Comparison of ENCODE assay signal across 8 cellular contexts in the genomic region with DNA sequence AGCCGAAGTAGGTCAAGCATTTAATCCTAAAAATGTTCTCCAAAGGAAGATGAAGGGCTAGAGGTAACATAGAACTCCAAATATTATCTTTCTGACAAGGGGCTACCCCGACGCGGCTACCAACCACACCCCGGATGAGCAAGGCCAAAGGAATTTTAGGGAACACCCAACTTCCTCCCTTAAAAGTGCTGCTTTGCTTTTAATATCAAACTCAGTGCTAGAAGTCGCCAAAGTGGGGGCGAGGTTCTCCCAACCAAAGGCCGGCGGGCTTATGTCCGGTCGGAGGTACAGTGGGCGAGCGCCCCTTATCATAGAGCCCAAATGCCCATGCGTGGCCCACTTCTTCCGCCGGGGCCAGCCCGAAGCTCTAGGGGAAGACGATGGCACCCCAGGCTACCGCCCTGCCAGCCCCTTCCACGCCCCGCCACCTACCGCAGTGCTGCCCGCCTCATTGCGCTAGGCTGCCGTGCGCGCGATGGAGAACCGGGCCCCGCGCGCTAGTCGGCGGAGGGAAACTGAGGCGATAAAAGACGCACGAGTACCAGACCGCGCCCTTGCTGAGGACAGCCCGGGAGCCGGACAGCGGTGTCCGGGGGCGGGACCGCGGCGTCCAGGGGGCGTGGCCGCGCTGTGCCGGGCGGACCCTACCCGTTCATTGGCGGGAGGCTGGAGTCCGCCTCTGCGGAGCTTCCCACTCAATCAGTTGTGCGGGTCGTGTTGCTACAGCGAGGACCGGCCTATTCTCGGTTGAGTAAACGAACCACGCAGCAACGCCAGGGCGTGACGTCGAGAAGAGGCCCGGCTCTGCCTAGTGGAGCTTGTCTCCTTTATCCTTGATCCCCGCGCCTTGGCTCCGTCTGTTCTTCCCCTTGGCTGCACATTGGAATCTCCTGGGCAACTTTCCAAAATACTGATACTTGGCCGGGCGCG. TPM values are rescaled to one million over a fixed set of nuclear protein-coding genes. Genes with fewer than 3 reads are reported as not detected.
A peak's percentile ranks its signal among the peaks of the same experiment; 100 is the strongest.
DNase-seq lines count a peak whose midpoint lies in the region; ATAC-seq and TF ChIP-seq lines count a peak whose summit lies in the region.

TSS of gene ACOT9 (minus strand) at position 584 of the 930 bp plus-strand sequence. CDS start at position 452, 132 bp downstream.

- DNase-seq in AG04449 (ENCODE audit: low read depth, low spot score) = peak; percentile 75
- peak; percentile 94 to 95 for DNase-seq in NCI-H524 (lab: John Stamatoyannopoulos, UW)
- DNase-seq in activated CD4-positive, alpha-beta T cell treated with anti-CD3 and anti-CD28 coated beads, Interleukin-2, amount 10 ng/mL, durations not matched to agents 24 days and 14 days = peak; percentile 94
- peak; percentile 92 for DNase-seq in dedifferentiated amniotic fluid mesenchymal stem cell (ENCODE audit: extremely low spot score)
- peak; percentile 91 for DNase-seq in left lobe of liver (ENCODE audit: low spot score)
- peak; percentile 69 to 74 for DNase-seq in stimulated activated CD4-positive, alpha-beta T cell treated with anti-CD3 and anti-CD28 coated beads, Interleukin-2, amount 100 ng/mL, for 24 hours

- ATAC-seq in GM18861 (IDR thresholded peaks at IDR 0.05; ENCODE audit: unreplicated experiment) (peak; percentile 90), HG03095 (IDR thresholded peaks at IDR 0.05; ENCODE audit: unreplicated experiment) (peak; percentile 89), left lobe of liver (peak; percentile 99)

- H3K4me3 Mint-ChIP-seq in activated CD4-positive, alpha-beta T cell treated with anti-CD3 and anti-CD28 coated beads, Interleukin-2, amount 10 ng/mL, durations not matched to agents 24 days and 14 days = peak within 1 kb of the TSS; percentile 93

- POLR2A ChIA-PET in AG04449 (lab: Yijun Ruan, JAX) = interaction anchor here (0.6 to 2.9 kb wide), 9 partner anchors 10 to 311 kb away, joined by 3 to 20 read pairs (median 4); partner anchors contain the start of gene SAT1

- H3K4me3 ChIP-seq in AG04449 (ENCODE audit: low read depth, low read length) = peak within 1 kb of the TSS; percentile 76

- peak within 1 kb of the TSS; percentile 91 for H3K27ac Mint-ChIP-seq in activated CD4-positive, alpha-beta T cell treated with anti-CD3 and anti-CD28 coated beads, Interleukin-2, amount 10 ng/mL, durations not matched to agents 24 days and 14 days

- intact Hi-C loops in activated CD4-positive, alpha-beta T cell treated with anti-CD3 and anti-CD28 coated beads, Interleukin-2, amount 10 ng/mL, durations not matched to agents 24 days and 14 days (cut with micrococcal nuclease) = loop anchor here (1.0 to 2.0 kb wide), 3 partner anchors 11 to 38 kb away; no protein-coding TSS in a partner anchor

- H3K36me3 Mint-ChIP-seq in activated CD4-positive, alpha-beta T cell treated with anti-CD3 and anti-CD28 coated beads, Interleukin-2, amount 10 ng/mL, durations not matched to agents 24 days and 14 days (ENCODE audit: low read depth) = peaks cover 2% of the 10 kb centered on the region

- peaks cover 21% of the 10 kb centered on the region for H3K4me1 Mint-ChIP-seq in activated CD4-positive, alpha-beta T cell treated with anti-CD3 and anti-CD28 coated beads, Interleukin-2, amount 10 ng/mL, durations not matched to agents 24 days and 14 days

- H3K9me3 Mint-ChIP-seq in activated CD4-positive, alpha-beta T cell treated with anti-CD3 and anti-CD28 coated beads, Interleukin-2, amount 10 ng/mL, durations not matched to agents 24 days and 14 days = no peaks in the 10 kb centered on the region

- no peaks in the 10 kb centered on the region for H3K27me3 Mint-ChIP-seq in activated CD4-positive, alpha-beta T cell treated with anti-CD3 and anti-CD28 coated beads, Interleukin-2, amount 10 ng/mL, durations not matched to agents 24 days and 14 days

- CTCF ChIA-PET in AG04449 (lab: Yijun Ruan, JAX) = interaction anchor here (0.6 to 4.7 kb wide), 4 partner anchors 14 to 159 kb away, joined by 4 to 30 read pairs (median 5); partner anchors contain the start of gene SAT1

- no peak for TF ChIP-seq CTCF in AG04449 (IDR thresholded peaks at IDR 0.05; ENCODE audit: insufficient read depth, low read length, missing control alignments)

RNA-seq across cellular contexts. Expression of gene ACOT9, which starts in this region (rescaled TPM):
- 53.3 and 54.6 TPM in 2 replicates for total RNA-seq in activated CD4-positive, alpha-beta T cell treated with anti-CD3 and anti-CD28 coated beads, Interleukin-2, amount 10 ng/mL, durations not matched to agents 24 days and 14 days
- 11.0 TPM for total RNA-seq in left lobe of liver

Comparison
In these comparisons a context has a peak if more than half of its experiments do, and no peak if none do; other contexts are left out.
1. Peak in every context shown above with its lines: DNase-seq, ATAC-seq and H3K4me3 ChIP-seq.